Comparison of ENCODE assay signal across 9 cellular contexts in the genomic region with DNA sequence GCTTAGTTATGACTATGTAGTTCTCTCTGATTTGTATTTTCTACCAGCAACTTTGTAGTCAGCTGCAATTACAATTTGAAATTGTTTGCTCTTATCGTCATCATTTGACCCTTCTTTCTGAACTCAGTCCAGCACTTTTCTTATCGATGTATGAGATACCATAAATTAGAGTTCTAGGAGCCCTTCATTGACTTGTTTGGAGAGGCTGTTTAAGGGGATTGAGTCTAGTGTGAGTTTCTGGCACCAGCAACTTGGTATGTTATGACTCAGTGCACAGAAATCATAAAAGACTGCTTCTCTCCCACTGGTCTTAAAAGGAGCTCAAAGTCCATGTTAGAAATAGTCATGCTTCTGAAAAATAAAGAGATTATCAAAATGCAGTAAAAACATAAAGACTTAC.
A peak's percentile ranks its signal among the peaks of the same experiment; 100 is the strongest.
DNase-seq lines count a peak whose midpoint lies in the region; ATAC-seq and TF ChIP-seq lines count a peak whose summit lies in the region.
"Had no signal": no experiment of that assay in that cellular context is flagged by ENCODE, and none has a peak within 500 bp of the region (broad histone marks: within the 10 kb centered on the region; RNA-seq: fewer than 3 reads in every experiment).

No MANE protein-coding gene starts in this region.

- no peak for TF ChIP-seq CTCF in fibroblast of the aortic adventitia (IDR thresholded peaks at IDR 0.05; ENCODE audit: insufficient read depth, low read length)
- TF ChIP-seq CTCF in retinal pigment epithelial cell (conservative IDR thresholded peaks at IDR 0.05; ENCODE audit: low read depth, low read length) = no peak
- TF ChIP-seq CTCF in natural killer cell (IDR thresholded peaks at IDR 0.05) = no peak

- no peaks in the 10 kb centered on the region for H3K4me1 Mint-ChIP-seq in natural killer cell

- DNase-seq in ELR (ENCODE audit: low read depth) (peak; percentile 71), NCI-H748 treated with DMSO at 0.1 percent for 48 hours (lab: John Stamatoyannopoulos, UW) (peak; percentile 39), fibroblast of the aortic adventitia (ENCODE audit: low read depth) (peak; percentile 84), retinal pigment epithelial cell (ENCODE audit: low read depth) (peak; percentile 84), occipital lobe (lab: John Stamatoyannopoulos, UW) (no peak), DMS79 (lab: John Stamatoyannopoulos, UW) (no peak), natural killer cell (no peak)
- DNase-seq in effector CD8-positive, alpha-beta T cell (lab: John Stamatoyannopoulos, UW) = no peak
- DNase-seq: activated effector memory CD4-positive, alpha-beta T cell treated with Interleukin-2 at 50 U/mL for 16 hours had no signal

- no peak overlapping the region for H3K27ac Mint-ChIP-seq in natural killer cell

- no peak for ATAC-seq in natural killer cell

- no peak overlapping the region for H3K4me3 ChIP-seq in fibroblast of the aortic adventitia (ENCODE audit: low read depth, low read length)
- H3K4me3 ChIP-seq in retinal pigment epithelial cell (ENCODE audit: low read length) = no peak overlapping the region

- H3K36me3 Mint-ChIP-seq in natural killer cell = no peaks in the 10 kb centered on the region

- no peak overlapping the region for H3K4me3 Mint-ChIP-seq in natural killer cell

- intact Hi-C loops in natural killer cell (cut with micrococcal nuclease) = no loop called here

- H3K9me3 Mint-ChIP-seq in natural killer cell = peaks cover 0 to 6% of the 10 kb centered on the region in 2 donors

- no peaks in the 10 kb centered on the region for H3K27me3 Mint-ChIP-seq in natural killer cell (ENCODE audit: low read depth in 2 of 2)

Comparison
In these comparisons a context has a peak if more than half of its experiments do, and no peak if none do; other contexts are left out.
1. DNase-seq: peak in ELR (single experiment), NCI-H748 treated with DMSO at 0.1 percent for 48 hours (single experiment), fibroblast of the aortic adventitia (single experiment) and retinal pigment epithelial cell (single experiment); none in occipital lobe (single experiment), DMS79 (single experiment), natural killer cell (single experiment) and effector CD8-positive, alpha-beta T cell (single experiment).